In genomic region chr2:133818661-133819060, GRCh38 we compare ENCODE assay signal across 16 cellular contexts.
"Had no signal": no experiment of that assay in that cellular context is flagged by ENCODE, and none has a peak within 500 bp of the region (broad histone marks: within the 10 kb centered on the region; RNA-seq: fewer than 3 reads in every experiment).

No MANE protein-coding gene starts in this region.

- H3K4me1 Mint-ChIP-seq: activated CD4-positive, alpha-beta memory T cell treated with anti-CD3 and anti-CD28 coated beads, Interleukin-2, amount 10 ng/mL, durations not matched to agents 7 days and 5 days; activated CD4-positive, alpha-beta T cell treated with anti-CD3 and anti-CD28 coated beads for 36 hours; activated naive CD8-positive, alpha-beta T cell treated with anti-CD3 and anti-CD28 coated beads, Interleukin-2, amount 10 ng/mL, durations not matched to agents 7 days and 5 days; naive thymus-derived CD4-positive, alpha-beta T cell had no signal

- H3K4me1 ChIP-seq: spleen, suprapubic skin had no signal

- DNase-seq: activated CD4-positive, alpha-beta memory T cell treated with anti-CD3 and anti-CD28 coated beads, Interleukin-2, amount 10 ng/mL, durations not matched to agents 7 days and 5 days; activated CD4-positive, alpha-beta T cell treated with anti-CD3 and anti-CD28 coated beads for 36 hours; activated gamma-delta T cell; activated naive CD8-positive, alpha-beta T cell treated with anti-CD3 and anti-CD28 coated beads, Interleukin-2, amount 10 ng/mL, durations not matched to agents 7 days and 5 days; activated T-cell treated with anti-CD3 and anti-CD28 coated beads, Interleukin-2, amount 50 U/mL, for 48 hours; anterior cingulate cortex; hypothalamus; naive thymus-derived CD4-positive, alpha-beta T cell; spleen; stimulated activated CD4-positive, alpha-beta T cell treated with anti-CD3 and anti-CD28 coated beads, Interleukin-1b, Interleukin-23, amount 100 ng/mL, for 48 hours; stimulated activated naive CD4-positive, alpha-beta T cell; T-helper 1 cell; upper lobe of right lung; WERI-Rb-1 had no signal

- H3K9me3 Mint-ChIP-seq: activated CD4-positive, alpha-beta memory T cell treated with anti-CD3 and anti-CD28 coated beads, Interleukin-2, amount 10 ng/mL, durations not matched to agents 7 days and 5 days had no signal

- H3K9me3 ChIP-seq: right atrium auricular region, suprapubic skin, upper lobe of right lung had no signal

- H3K4me3 ChIP-seq: right atrium auricular region, spleen, suprapubic skin, upper lobe of right lung had no signal

- H3K27ac ChIP-seq: spleen, suprapubic skin, upper lobe of right lung, WERI-Rb-1 had no signal

- H3K27me3 Mint-ChIP-seq: activated naive CD8-positive, alpha-beta T cell treated with anti-CD3 and anti-CD28 coated beads, Interleukin-2, amount 10 ng/mL, durations not matched to agents 7 days and 5 days had no signal

- ATAC-seq: activated CD4-positive, alpha-beta T cell treated with anti-CD3 and anti-CD28 coated beads for 36 hours; naive thymus-derived CD4-positive, alpha-beta T cell had no signal

- H3K36me3 ChIP-seq: right atrium auricular region, spleen, suprapubic skin, upper lobe of right lung, WERI-Rb-1 had no signal

- H3K27ac Mint-ChIP-seq: activated CD4-positive, alpha-beta memory T cell treated with anti-CD3 and anti-CD28 coated beads, Interleukin-2, amount 10 ng/mL, durations not matched to agents 7 days and 5 days; activated CD4-positive, alpha-beta T cell treated with anti-CD3 and anti-CD28 coated beads for 36 hours; activated naive CD8-positive, alpha-beta T cell treated with anti-CD3 and anti-CD28 coated beads, Interleukin-2, amount 10 ng/mL, durations not matched to agents 7 days and 5 days; naive thymus-derived CD4-positive, alpha-beta T cell had no signal

- H3K4me3 Mint-ChIP-seq: activated CD4-positive, alpha-beta memory T cell treated with anti-CD3 and anti-CD28 coated beads, Interleukin-2, amount 10 ng/mL, durations not matched to agents 7 days and 5 days; activated CD4-positive, alpha-beta T cell treated with anti-CD3 and anti-CD28 coated beads for 36 hours; activated naive CD8-positive, alpha-beta T cell treated with anti-CD3 and anti-CD28 coated beads, Interleukin-2, amount 10 ng/mL, durations not matched to agents 7 days and 5 days; naive thymus-derived CD4-positive, alpha-beta T cell had no signal

- H3K27me3 ChIP-seq: right atrium auricular region, spleen, suprapubic skin, upper lobe of right lung had no signal
